ENCODE assay signal across 2 cellular contexts in genomic region chr5:174837919-174838902, GRCh38.
TF ChIP-seq lines count a peak whose summit lies in the region.

No MANE protein-coding gene starts in this region.

TF ChIP-seq in SK-N-SH, 30 proteins besides CTCF, POLR2A, EP300 and RAD21 (continued from another document):
- TF ChIP-seq REST (IDR thresholded peaks at IDR 0.05; ENCODE audit: low read depth, low read length) (no peak), CHD2 (IDR thresholded peaks at IDR 0.05; ENCODE audit: low read length, partially characterized antibody) (no peak), MXI1 (IDR thresholded peaks at IDR 0.05; ENCODE audit: low read depth, low read length) (no peak), FOXJ3 (CRISPR knock-in tag; IDR thresholded peaks at IDR 0.05) (no peak), POLR2AphosphoS5 (IDR thresholded peaks at IDR 0.05; ENCODE audit: low read depth, low read length) (no peak), NRF1 (IDR thresholded peaks at IDR 0.05; ENCODE audit: low read depth, low read length) (no peak)

TF ChIP-seq in SK-N-SH treated with all-trans-retinoic acid at 6 μM for 48 hours, 23 proteins besides CTCF, POLR2A, EP300 and RAD21 (continued from another document):
- TF ChIP-seq, protein P1, sequence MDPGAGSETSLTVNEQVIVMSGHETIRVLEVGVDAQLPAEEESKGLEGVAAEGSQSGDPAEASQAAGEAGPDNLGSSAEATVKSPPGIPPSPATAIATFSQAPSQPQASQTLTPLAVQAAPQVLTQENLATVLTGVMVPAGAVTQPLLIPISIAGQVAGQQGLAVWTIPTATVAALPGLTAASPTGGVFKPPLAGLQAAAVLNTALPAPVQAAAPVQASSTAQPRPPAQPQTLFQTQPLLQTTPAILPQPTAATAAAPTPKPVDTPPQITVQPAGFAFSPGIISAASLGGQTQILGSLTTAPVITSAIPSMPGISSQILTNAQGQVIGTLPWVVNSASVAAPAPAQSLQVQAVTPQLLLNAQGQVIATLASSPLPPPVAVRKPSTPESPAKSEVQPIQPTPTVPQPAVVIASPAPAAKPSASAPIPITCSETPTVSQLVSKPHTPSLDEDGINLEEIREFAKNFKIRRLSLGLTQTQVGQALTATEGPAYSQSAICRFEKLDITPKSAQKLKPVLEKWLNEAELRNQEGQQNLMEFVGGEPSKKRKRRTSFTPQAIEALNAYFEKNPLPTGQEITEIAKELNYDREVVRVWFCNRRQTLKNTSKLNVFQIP (CRISPR knock-in tag; IDR thresholded peaks at IDR 0.05; ENCODE audit: borderline replicate concordance, low read depth), result no peak
- no peak for TF ChIP-seq ZFP3 (CRISPR knock-in tag; IDR thresholded peaks at IDR 0.05)
